Comparison of ENCODE assay signal across 8 cellular contexts in genomic region chr6:3001773-3002293, GRCh38. TPM values are rescaled to one million over a fixed set of nuclear protein-coding genes. Genes with fewer than 3 reads are reported as not detected.
DNase-seq lines count a peak whose midpoint lies in the region; ATAC-seq and TF ChIP-seq lines count a peak whose summit lies in the region.

No MANE protein-coding gene starts in this region.

- H3K27ac Mint-ChIP-seq in CD14-positive monocyte: peak overlapping the region; percentile 54 to 96 (median 85)
- H3K27ac Mint-ChIP-seq in activated naive CD8-positive, alpha-beta T cell treated with anti-CD3 and anti-CD28 coated beads, Interleukin-2, amount 50 U/mL, for 24 hours: peak overlapping the region; percentile 2

- H3K4me1 ChIP-seq in iPS-15b (ENCODE audit: control insufficient read depth, insufficient read depth, low read length) (peaks cover 9% of the 10 kb centered on the region), testis (peaks cover 12% of the 10 kb centered on the region)

- H3K27me3 ChIP-seq in iPS-15b (ENCODE audit: control insufficient read depth, insufficient read depth, low read length) (no peaks in the 10 kb centered on the region), testis (no peaks in the 10 kb centered on the region)

- H3K36me3 ChIP-seq in iPS-15b (ENCODE audit: control insufficient read depth, insufficient read depth, low read length) (peaks cover 15% of the 10 kb centered on the region), testis (ENCODE audit: low read depth, missing control alignments) (no peaks in the 10 kb centered on the region)

- peak overlapping the region in 1 of 2 donors; percentile 16 for H3K4me3 Mint-ChIP-seq in CD14-positive monocyte
- peak overlapping the region; percentile 51 for H3K4me3 Mint-ChIP-seq in activated naive CD8-positive, alpha-beta T cell treated with anti-CD3 and anti-CD28 coated beads, Interleukin-2, amount 50 U/mL, for 24 hours

- intact Hi-C loops in CD14-positive monocyte (cut with micrococcal nuclease): no loop called here
- intact Hi-C loops in testis (cut with DNase I; ENCODE audit: low total_unique reads): loop anchor here (5.0 kb wide), 1 partner anchor 45 kb away; no protein-coding TSS in a partner anchor

- 71 to 88% methylated on average over 2 of the region's 2 CpGs for WGBS in testis, 2 donors

- H3K27me3 Mint-ChIP-seq in CD14-positive monocyte (ENCODE audit: low read depth in 3 of 3): peaks cover 1 to 5% (median 2%) of the 10 kb centered on the region in 3 donors
- no peaks in the 10 kb centered on the region for H3K27me3 Mint-ChIP-seq in activated naive CD8-positive, alpha-beta T cell treated with anti-CD3 and anti-CD28 coated beads, Interleukin-2, amount 50 U/mL, for 24 hours

- H3K9ac ChIP-seq in iPS-15b (ENCODE audit: low read depth, low read length): no peak overlapping the region

- H3K27ac ChIP-seq in testis: no peak overlapping the region

- ATAC-seq in GM18511 (IDR thresholded peaks at IDR 0.05; ENCODE audit: unreplicated experiment) (peak; percentile 33), GM19351 (IDR thresholded peaks at IDR 0.05; ENCODE audit: unreplicated experiment) (no peak), HG02798 (IDR thresholded peaks at IDR 0.05; ENCODE audit: poor library complexity, unreplicated experiment) (no peak)
- no peak for ATAC-seq in activated naive CD8-positive, alpha-beta T cell treated with anti-CD3 and anti-CD28 coated beads, Interleukin-2, amount 50 U/mL, for 24 hours

- H3K9me3 Mint-ChIP-seq in CD14-positive monocyte: peaks cover 0 to 1% (median 0%) of the 10 kb centered on the region in 7 donors
- H3K9me3 Mint-ChIP-seq in activated naive CD8-positive, alpha-beta T cell treated with anti-CD3 and anti-CD28 coated beads, Interleukin-2, amount 50 U/mL, for 24 hours: no peaks in the 10 kb centered on the region

- H3K4me3 ChIP-seq in iPS-15b (ENCODE audit: low read depth, low read length) (peak overlapping the region; percentile 3), testis (no peak overlapping the region)

- peak; percentile 80 for TF ChIP-seq CTCF in CD14-positive monocyte (IDR thresholded peaks at IDR 0.05)
- peak in 2 of 3 experiments; percentile 16 to 29 for TF ChIP-seq CTCF in testis (IDR thresholded peaks at IDR 0.05)

- TF ChIP-seq POLR2A in testis (IDR thresholded peaks at IDR 0.05): no peak

- H3K36me3 Mint-ChIP-seq in CD14-positive monocyte: peaks cover 39 to 50% of the 10 kb centered on the region in 2 donors
- H3K36me3 Mint-ChIP-seq in activated naive CD8-positive, alpha-beta T cell treated with anti-CD3 and anti-CD28 coated beads, Interleukin-2, amount 50 U/mL, for 24 hours (ENCODE audit: low read depth): peaks cover 24% of the 10 kb centered on the region

- H3K9me3 ChIP-seq in iPS-15b (ENCODE audit: control insufficient read depth, insufficient read depth, low read length) (no peaks in the 10 kb centered on the region), testis (no peaks in the 10 kb centered on the region)

- peaks cover 39% of the 10 kb centered on the region for H3K4me1 Mint-ChIP-seq in CD14-positive monocyte
- peaks cover 24% of the 10 kb centered on the region for H3K4me1 Mint-ChIP-seq in activated naive CD8-positive, alpha-beta T cell treated with anti-CD3 and anti-CD28 coated beads, Interleukin-2, amount 50 U/mL, for 24 hours

- DNase-seq in CD14-positive monocyte (ENCODE audit: low spot score): peak; percentile 60
- peak; percentile 11 for DNase-seq in NCI-H446 treated with DMSO at 0.1 percent for 48 hours (lab: John Stamatoyannopoulos, UW)
- DNase-seq in activated naive CD8-positive, alpha-beta T cell treated with anti-CD3 and anti-CD28 coated beads, Interleukin-2, amount 50 U/mL, for 24 hours: no peak
- no peak for DNase-seq in testis

RNA-seq across cellular contexts. Expression of gene NQO2, which starts 2.1 kb away (rescaled TPM):
- polyA plus RNA-seq in CD14-positive monocyte (100 to 1,000 TPM; 146 to 281 TPM), testis (ENCODE audit: insufficient read depth, low read depth, low replicate concordance) (35.6 TPM)
- 10 to 100 TPM in 1 of 2 donors, 1 to 10 TPM in 1; 9.5 to 16.8 TPM for total RNA-seq in testis

RNA-seq across cellular contexts. Expression of gene SERPINB6, which starts 30.5 kb away (rescaled TPM):
- polyA plus RNA-seq in CD14-positive monocyte (100 to 1,000 TPM; 200 to 208 TPM), testis (ENCODE audit: insufficient read depth, low read depth, low replicate concordance) (348 TPM)
- 100 to 1,000 TPM; 203 to 281 TPM for total RNA-seq in testis

Comparison
In these comparisons a context has a peak if more than half of its experiments do, and no peak if none do; other contexts are left out.
1. DNase-seq: peak in CD14-positive monocyte (single experiment) and NCI-H446 treated with DMSO at 0.1 percent for 48 hours (single experiment); none in activated naive CD8-positive, alpha-beta T cell treated with anti-CD3 and anti-CD28 coated beads, Interleukin-2, amount 50 U/mL, for 24 hours (single experiment) and testis (single experiment).